ENCODE assay signal across 1 cellular context in the genomic region with DNA sequence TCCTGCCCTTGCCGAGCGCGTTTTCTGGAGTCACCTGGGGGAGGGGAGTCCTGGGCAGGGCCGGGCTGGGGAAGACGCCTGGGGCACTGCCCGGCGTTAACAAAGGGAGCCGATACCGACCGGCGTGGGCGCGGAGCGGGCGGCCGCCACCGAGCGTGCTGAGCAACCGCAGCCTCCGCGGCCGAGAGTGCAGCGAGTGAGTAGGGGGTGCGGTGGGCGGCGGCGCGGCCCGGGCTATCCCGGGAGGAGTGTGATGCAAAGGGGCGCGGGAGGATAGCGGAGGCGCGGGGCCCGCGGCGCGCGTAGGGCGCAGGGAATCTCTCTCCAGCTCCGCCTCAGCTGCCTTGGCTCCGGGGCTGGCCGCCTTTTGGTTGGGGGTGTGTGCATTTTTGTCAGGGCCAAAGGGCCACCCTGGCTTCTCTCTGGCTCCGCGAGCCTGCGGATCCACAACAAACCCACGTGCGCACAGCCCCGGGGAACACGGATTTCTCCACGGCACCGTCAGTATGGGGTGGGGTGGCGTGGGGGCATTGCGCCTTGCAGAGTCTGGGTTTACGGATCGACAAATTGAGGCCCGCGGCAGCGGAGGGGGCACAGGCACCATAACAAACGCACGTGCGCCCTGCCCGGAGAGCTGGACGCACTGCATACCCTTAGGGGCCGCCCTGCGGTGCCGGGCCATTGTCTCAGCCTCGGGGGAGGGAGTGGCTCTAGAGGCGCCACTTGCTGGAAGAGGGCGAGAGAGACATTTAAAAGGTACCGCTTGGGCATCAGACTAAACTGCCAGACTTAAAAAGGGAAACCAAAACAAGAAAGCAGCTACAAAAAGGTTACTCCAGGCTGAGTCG.
A peak's percentile ranks its signal among the peaks of the same experiment; 100 is the strongest.
TF ChIP-seq lines count a peak whose summit lies in the region.

No MANE protein-coding gene starts in this region.

TF ChIP-seq in HepG2, 621 proteins besides CTCF, POLR2A, EP300 and RAD21 (continued from another document and continues in another):
- TF ChIP-seq HMGA1 (CRISPR knock-in tag; conservative IDR thresholded peaks at IDR 0.05) (no peak), ZNF552 (CRISPR knock-in tag; IDR thresholded peaks at IDR 0.05; ENCODE audit: borderline replicate concordance) (no peak), SIN3A (IDR thresholded peaks at IDR 0.05; ENCODE audit: borderline replicate concordance, low read depth, low read length) (peak; percentile 71; the same call in 1 of the 2 replicates), ZNF232 (CRISPR knock-in tag; IDR thresholded peaks at IDR 0.05; ENCODE audit: borderline replicate concordance) (peak; percentile 54; the same call in 1 of the 2 replicates), ZXDC (CRISPR knock-in tag; IDR thresholded peaks at IDR 0.05) (no peak), ZNF569 (CRISPR knock-in tag; IDR thresholded peaks at IDR 0.05; ENCODE audit: borderline replicate concordance) (no peak), FOXA3 (CRISPR knock-in tag; IDR thresholded peaks at IDR 0.05) (0 out of 2 replicates have a peak, but pooled peaks have one; percentile 12), NAIF1 (CRISPR knock-in tag; IDR thresholded peaks at IDR 0.05; ENCODE audit: borderline replicate concordance) (no peak), ZNF710 (CRISPR knock-in tag; IDR thresholded peaks at IDR 0.05; ENCODE audit: borderline replicate concordance) (no peak), CEBPZ (IDR thresholded peaks at IDR 0.05; ENCODE audit: low read length) (no peak), ZNF335 (CRISPR knock-in tag; IDR thresholded peaks at IDR 0.05) (no peak), SRY (CRISPR knock-in tag; IDR thresholded peaks at IDR 0.05) (no peak), TCF7L2 (IDR thresholded peaks at IDR 0.05; ENCODE audit: low read depth, low read length) (no peak), ZSCAN31 (CRISPR knock-in tag; IDR thresholded peaks at IDR 0.05; ENCODE audit: low read depth) (no peak), HBP1 (CRISPR knock-in tag; IDR thresholded peaks at IDR 0.05; ENCODE audit: low read depth) (no peak), ZNF607 (CRISPR knock-in tag; IDR thresholded peaks at IDR 0.05; ENCODE audit: borderline replicate concordance) (no peak), TRIM22 (IDR thresholded peaks at IDR 0.05) (no peak), PITX1 (CRISPR knock-in tag; IDR thresholded peaks at IDR 0.05) (no peak), ZNF883 (CRISPR knock-in tag; IDR thresholded peaks at IDR 0.05; ENCODE audit: not compliant biosample characterization) (no peak), MIER2 (CRISPR knock-in tag; IDR thresholded peaks at IDR 0.05) (no peak), SCMH1 (CRISPR knock-in tag; IDR thresholded peaks at IDR 0.05; ENCODE audit: borderline replicate concordance) (no peak), KDM5A (IDR thresholded peaks at IDR 0.05; ENCODE audit: borderline replicate concordance, low read length) (no peak), RARA (CRISPR knock-in tag; IDR thresholded peaks at IDR 0.05) (no peak), RBFOX2 (IDR thresholded peaks at IDR 0.05; ENCODE audit: low read depth, low read length) (no peak), PCBP1 (IDR thresholded peaks at IDR 0.05; ENCODE audit: borderline replicate concordance, low read depth, low read length) (no peak)
- TF ChIP-seq, protein P1, sequence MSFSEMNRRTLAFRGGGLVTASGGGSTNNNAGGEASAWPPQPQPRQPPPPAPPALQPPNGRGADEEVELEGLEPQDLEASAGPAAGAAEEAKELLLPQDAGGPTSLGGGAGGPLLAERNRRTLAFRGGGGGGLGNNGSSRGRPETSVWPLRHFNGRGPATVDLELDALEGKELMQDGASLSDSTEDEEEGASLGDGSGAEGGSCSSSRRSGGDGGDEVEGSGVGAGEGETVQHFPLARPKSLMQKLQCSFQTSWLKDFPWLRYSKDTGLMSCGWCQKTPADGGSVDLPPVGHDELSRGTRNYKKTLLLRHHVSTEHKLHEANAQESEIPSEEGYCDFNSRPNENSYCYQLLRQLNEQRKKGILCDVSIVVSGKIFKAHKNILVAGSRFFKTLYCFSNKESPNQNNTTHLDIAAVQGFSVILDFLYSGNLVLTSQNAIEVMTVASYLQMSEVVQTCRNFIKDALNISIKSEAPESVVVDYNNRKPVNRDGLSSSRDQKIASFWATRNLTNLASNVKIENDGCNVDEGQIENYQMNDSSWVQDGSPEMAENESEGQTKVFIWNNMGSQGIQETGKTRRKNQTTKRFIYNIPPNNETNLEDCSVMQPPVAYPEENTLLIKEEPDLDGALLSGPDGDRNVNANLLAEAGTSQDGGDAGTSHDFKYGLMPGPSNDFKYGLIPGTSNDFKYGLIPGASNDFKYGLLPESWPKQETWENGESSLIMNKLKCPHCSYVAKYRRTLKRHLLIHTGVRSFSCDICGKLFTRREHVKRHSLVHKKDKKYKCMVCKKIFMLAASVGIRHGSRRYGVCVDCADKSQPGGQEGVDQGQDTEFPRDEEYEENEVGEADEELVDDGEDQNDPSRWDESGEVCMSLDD (CRISPR knock-in tag; IDR thresholded peaks at IDR 0.05; ENCODE audit: borderline replicate concordance): no peak
- TF ChIP-seq, protein P2, sequence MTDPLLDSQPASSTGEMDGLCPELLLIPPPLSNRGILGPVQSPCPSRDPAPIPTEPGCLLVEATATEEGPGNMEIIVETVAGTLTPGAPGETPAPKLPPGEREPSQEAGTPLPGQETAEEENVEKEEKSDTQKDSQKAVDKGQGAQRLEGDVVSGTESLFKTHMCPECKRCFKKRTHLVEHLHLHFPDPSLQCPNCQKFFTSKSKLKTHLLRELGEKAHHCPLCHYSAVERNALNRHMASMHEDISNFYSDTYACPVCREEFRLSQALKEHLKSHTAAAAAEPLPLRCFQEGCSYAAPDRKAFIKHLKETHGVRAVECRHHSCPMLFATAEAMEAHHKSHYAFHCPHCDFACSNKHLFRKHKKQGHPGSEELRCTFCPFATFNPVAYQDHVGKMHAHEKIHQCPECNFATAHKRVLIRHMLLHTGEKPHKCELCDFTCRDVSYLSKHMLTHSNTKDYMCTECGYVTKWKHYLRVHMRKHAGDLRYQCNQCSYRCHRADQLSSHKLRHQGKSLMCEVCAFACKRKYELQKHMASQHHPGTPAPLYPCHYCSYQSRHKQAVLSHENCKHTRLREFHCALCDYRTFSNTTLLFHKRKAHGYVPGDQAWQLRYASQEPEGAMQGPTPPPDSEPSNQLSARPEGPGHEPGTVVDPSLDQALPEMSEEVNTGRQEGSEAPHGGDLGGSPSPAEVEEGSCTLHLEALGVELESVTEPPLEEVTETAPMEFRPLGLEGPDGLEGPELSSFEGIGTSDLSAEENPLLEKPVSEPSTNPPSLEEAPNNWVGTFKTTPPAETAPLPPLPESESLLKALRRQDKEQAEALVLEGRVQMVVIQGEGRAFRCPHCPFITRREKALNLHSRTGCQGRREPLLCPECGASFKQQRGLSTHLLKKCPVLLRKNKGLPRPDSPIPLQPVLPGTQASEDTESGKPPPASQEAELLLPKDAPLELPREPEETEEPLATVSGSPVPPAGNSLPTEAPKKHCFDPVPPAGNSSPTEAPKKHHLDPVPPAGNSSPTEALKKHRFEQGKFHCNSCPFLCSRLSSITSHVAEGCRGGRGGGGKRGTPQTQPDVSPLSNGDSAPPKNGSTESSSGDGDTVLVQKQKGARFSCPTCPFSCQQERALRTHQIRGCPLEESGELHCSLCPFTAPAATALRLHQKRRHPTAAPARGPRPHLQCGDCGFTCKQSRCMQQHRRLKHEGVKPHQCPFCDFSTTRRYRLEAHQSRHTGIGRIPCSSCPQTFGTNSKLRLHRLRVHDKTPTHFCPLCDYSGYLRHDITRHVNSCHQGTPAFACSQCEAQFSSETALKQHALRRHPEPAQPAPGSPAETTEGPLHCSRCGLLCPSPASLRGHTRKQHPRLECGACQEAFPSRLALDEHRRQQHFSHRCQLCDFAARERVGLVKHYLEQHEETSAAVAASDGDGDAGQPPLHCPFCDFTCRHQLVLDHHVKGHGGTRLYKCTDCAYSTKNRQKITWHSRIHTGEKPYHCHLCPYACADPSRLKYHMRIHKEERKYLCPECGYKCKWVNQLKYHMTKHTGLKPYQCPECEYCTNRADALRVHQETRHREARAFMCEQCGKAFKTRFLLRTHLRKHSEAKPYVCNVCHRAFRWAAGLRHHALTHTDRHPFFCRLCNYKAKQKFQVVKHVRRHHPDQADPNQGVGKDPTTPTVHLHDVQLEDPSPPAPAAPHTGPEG (CRISPR knock-in tag; IDR thresholded peaks at IDR 0.05): no peak
- TF ChIP-seq, protein P3, sequence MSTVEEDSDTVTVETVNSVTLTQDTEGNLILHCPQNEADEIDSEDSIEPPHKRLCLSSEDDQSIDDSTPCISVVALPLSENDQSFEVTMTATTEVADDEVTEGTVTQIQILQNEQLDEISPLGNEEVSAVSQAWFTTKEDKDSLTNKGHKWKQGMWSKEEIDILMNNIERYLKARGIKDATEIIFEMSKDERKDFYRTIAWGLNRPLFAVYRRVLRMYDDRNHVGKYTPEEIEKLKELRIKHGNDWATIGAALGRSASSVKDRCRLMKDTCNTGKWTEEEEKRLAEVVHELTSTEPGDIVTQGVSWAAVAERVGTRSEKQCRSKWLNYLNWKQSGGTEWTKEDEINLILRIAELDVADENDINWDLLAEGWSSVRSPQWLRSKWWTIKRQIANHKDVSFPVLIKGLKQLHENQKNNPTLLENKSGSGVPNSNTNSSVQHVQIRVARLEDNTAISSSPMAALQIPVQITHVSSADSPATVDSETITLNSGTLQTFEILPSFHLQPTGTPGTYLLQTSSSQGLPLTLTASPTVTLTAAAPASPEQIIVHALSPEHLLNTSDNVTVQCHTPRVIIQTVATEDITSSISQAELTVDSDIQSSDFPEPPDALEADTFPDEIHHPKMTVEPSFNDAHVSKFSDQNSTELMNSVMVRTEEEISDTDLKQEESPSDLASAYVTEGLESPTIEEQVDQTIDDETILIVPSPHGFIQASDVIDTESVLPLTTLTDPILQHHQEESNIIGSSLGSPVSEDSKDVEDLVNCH (CRISPR knock-in tag; IDR thresholded peaks at IDR 0.05): no peak
